13 cellular contexts compared by ENCODE assay signal in the genomic region with DNA sequence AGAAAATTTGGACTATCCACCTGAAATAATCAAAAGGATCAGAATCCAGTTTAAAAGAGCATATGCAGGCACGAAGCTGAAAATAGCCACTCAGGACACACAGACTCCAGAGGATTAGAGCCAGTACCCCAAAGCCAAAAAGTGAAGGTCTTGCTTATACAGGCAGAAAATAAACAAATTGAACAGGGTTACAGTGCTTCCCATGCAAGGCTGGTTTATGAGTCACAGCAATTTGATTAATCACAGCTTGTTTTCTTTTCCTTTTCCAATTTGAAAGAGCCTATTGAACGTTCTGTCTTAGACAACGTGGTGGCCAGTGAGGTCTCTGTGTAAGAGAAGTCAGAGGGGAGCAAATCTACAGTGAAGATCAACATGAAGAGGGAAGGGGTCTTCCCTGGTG. TPM values are rescaled to one million over a fixed set of nuclear protein-coding genes. Genes with fewer than 3 reads are reported as not detected.
DNase-seq lines count a peak whose midpoint lies in the region; ATAC-seq, FAIRE-seq and TF ChIP-seq lines count a peak whose summit lies in the region.
"Had no signal": no experiment of that assay in that cellular context is flagged by ENCODE, and none has a peak within 500 bp of the region (broad histone marks: within the 10 kb centered on the region; RNA-seq: fewer than 3 reads in every experiment).

No MANE protein-coding gene starts in this region.

- H3K27ac ChIP-seq in foreskin keratinocyte (no peak overlapping the region), small intestine (ENCODE audit: low read depth in 1 of 2, low read length in 1 of 2) (no peak overlapping the region), ascending aorta (no peak overlapping the region)
- H3K27ac ChIP-seq: KMS-11 had no signal

- H3K4me3 ChIP-seq in astrocyte of the cerebellum (ENCODE audit: low read depth, low read length): no peak overlapping the region
- no peak overlapping the region for H3K4me3 ChIP-seq in small intestine (ENCODE audit: low read depth in 1 of 2, low read length in 2 of 2)
- no peak overlapping the region for H3K4me3 ChIP-seq in ascending aorta

- no peaks in the 10 kb centered on the region for H3K9me3 ChIP-seq in small intestine (ENCODE audit: control insufficient read depth, low read depth)
- peaks cover 7 to 24% of the 10 kb centered on the region in 2 donors for H3K9me3 ChIP-seq in ascending aorta

- H3K36me3 ChIP-seq in small intestine (ENCODE audit: control insufficient read depth in 2 of 2, insufficient read depth in 2 of 2, low read length in 2 of 2) (no peaks in the 10 kb centered on the region), ascending aorta (no peaks in the 10 kb centered on the region)

- DNase-seq in HCEC 1CT (peak; percentile 49), astrocyte of the cerebellum (ENCODE audit: low read depth) (peak; percentile 36), foreskin keratinocyte (peak; percentile 8 to 34), small intestine (peak; percentile 37), SKM-1 treated with dmso at 0.1 percent for 144 hours (lab: John Stamatoyannopoulos, UW; ENCODE audit: unreplicated experiment) (no peak), RCC 7860 (ENCODE audit: low spot score) (no peak), ascending aorta (ENCODE audit: low spot score in 2 of 2) (no peak)
- no peak for DNase-seq in activated naive CD4-positive, alpha-beta T cell treated with anti-CD3 and anti-CD28 coated beads, Interleukin-2, amount 10 ng/mL, durations not matched to agents 7 days and 5 days
- DNase-seq: CD4-positive, alpha-beta memory T cell had no signal

- no peaks in the 10 kb centered on the region for H3K36me3 Mint-ChIP-seq in activated naive CD4-positive, alpha-beta T cell treated with anti-CD3 and anti-CD28 coated beads, Interleukin-2, amount 10 ng/mL, durations not matched to agents 7 days and 5 days

- H3K27ac Mint-ChIP-seq in activated naive CD4-positive, alpha-beta T cell treated with anti-CD3 and anti-CD28 coated beads, Interleukin-2, amount 10 ng/mL, durations not matched to agents 7 days and 5 days: no peak overlapping the region
- H3K27ac Mint-ChIP-seq: CD4-positive, alpha-beta memory T cell; endodermal cell had no signal

- H3K4me3 Mint-ChIP-seq in activated naive CD4-positive, alpha-beta T cell treated with anti-CD3 and anti-CD28 coated beads, Interleukin-2, amount 10 ng/mL, durations not matched to agents 7 days and 5 days: no peak overlapping the region
- H3K4me3 Mint-ChIP-seq: CD4-positive, alpha-beta memory T cell; endodermal cell had no signal

- FAIRE-seq in small intestine (lab: Jason Lieb, UNC) (no peak), RCC 7860 (lab: Jason Lieb, UNC) (no peak)

- intact Hi-C loops in ascending aorta (cut with DNase I): no loop called here

- CTCF ChIA-PET in activated naive CD4-positive, alpha-beta T cell treated with anti-CD3 and anti-CD28 coated beads, Interleukin-2, amount 10 ng/mL, durations not matched to agents 7 days and 5 days (lab: Charles Lee): no interaction called here

- H3K27me3 ChIP-seq in foreskin keratinocyte (no peaks in the 10 kb centered on the region), small intestine (ENCODE audit: control insufficient read depth in 2 of 2, insufficient read depth in 2 of 2, low read length in 2 of 2) (no peaks in the 10 kb centered on the region), ascending aorta (no peaks in the 10 kb centered on the region)

- peaks cover 9% of the 10 kb centered on the region for H3K9me3 Mint-ChIP-seq in activated naive CD4-positive, alpha-beta T cell treated with anti-CD3 and anti-CD28 coated beads, Interleukin-2, amount 10 ng/mL, durations not matched to agents 7 days and 5 days

- peaks cover 10% of the 10 kb centered on the region for H3K27me3 Mint-ChIP-seq in activated naive CD4-positive, alpha-beta T cell treated with anti-CD3 and anti-CD28 coated beads, Interleukin-2, amount 10 ng/mL, durations not matched to agents 7 days and 5 days

- 15 to 39% (median 36%) methylated on average over 3 of the region's 3 CpGs for WGBS in small intestine, 3 donors

- no peaks in the 10 kb centered on the region for H3K4me1 ChIP-seq in foreskin keratinocyte
- no peaks in the 10 kb centered on the region for H3K4me1 ChIP-seq in small intestine (ENCODE audit: control insufficient read depth in 2 of 2, insufficient read depth in 1 of 2, low read depth in 1 of 2, low read length in 1 of 2)
- H3K4me1 ChIP-seq in ascending aorta: peaks cover 0 to 10% of the 10 kb centered on the region in 2 donors

- in situ Hi-C loops in astrocyte of the cerebellum (cut with HindIII; ENCODE audit: low sequenced_read_pairs): no loop called here

- peak; percentile 68 for ATAC-seq in foreskin keratinocyte
- ATAC-seq: activated CD4-positive, CD25-positive, alpha-beta regulatory T cell treated with anti-CD3 and anti-CD28 coated beads, Interleukin-2, amount 50 U/mL, for 24 hours had no signal

- TF ChIP-seq CTCF in astrocyte of the cerebellum (IDR thresholded peaks at IDR 0.05; ENCODE audit: low read depth, low read length, missing control alignments): no peak
- TF ChIP-seq CTCF in foreskin keratinocyte (conservative IDR thresholded peaks at IDR 0.05): no peak
- TF ChIP-seq CTCF in ascending aorta (IDR thresholded peaks at IDR 0.05): no peak

- H3K4me1 Mint-ChIP-seq in activated naive CD4-positive, alpha-beta T cell treated with anti-CD3 and anti-CD28 coated beads, Interleukin-2, amount 10 ng/mL, durations not matched to agents 7 days and 5 days: no peaks in the 10 kb centered on the region
- H3K4me1 Mint-ChIP-seq: CD4-positive, alpha-beta memory T cell; endodermal cell had no signal

RNA-seq across cellular contexts. Expression of a gene that starts 10.2 kb away (rescaled TPM):
- not detected in 2 replicates for total RNA-seq in foreskin keratinocyte
- polyA plus RNA-seq in foreskin keratinocyte: not detected in 2 replicates
- polyA plus RNA-seq in small intestine: under 1 TPM in 1 of 3 donors, not detected in 2; 0.21 TPM
- 2.2 TPM for total RNA-seq in ascending aorta
- total RNA-seq: subcutaneous adipose tissue had no signal
- polyA plus RNA-seq: CD4-positive, alpha-beta memory T cell had no signal

RNA-seq across cellular contexts. Expression of a gene that starts 11.2 kb away (rescaled TPM):
- 0.81 and 1.1 TPM in 2 replicates for total RNA-seq in foreskin keratinocyte
- polyA plus RNA-seq in foreskin keratinocyte: 0.71 and 1.1 TPM in 2 replicates
- under 1 TPM in 2 of 3 donors, not detected in 1; 0.28 to 0.81 TPM for polyA plus RNA-seq in small intestine
- 33.5 TPM for total RNA-seq in ascending aorta
- total RNA-seq: CD4-positive, alpha-beta memory T cell; subcutaneous adipose tissue had no signal

Comparison
In these comparisons a context has a peak if more than half of its experiments do, and no peak if none do; other contexts are left out.
1. DNase-seq: peak in HCEC 1CT (single experiment), astrocyte of the cerebellum (single experiment), foreskin keratinocyte (2 of 2) and small intestine (single experiment); none in SKM-1 treated with dmso at 0.1 percent for 144 hours (single experiment), activated naive CD4-positive, alpha-beta T cell treated with anti-CD3 and anti-CD28 coated beads, Interleukin-2, amount 10 ng/mL, durations not matched to agents 7 days and 5 days (single experiment), RCC 7860 (single experiment) and ascending aorta (0 of 2).
2. RNA of a gene that starts 11.2 kb away (total RNA-seq): 33.5 TPM in ascending aorta (single experiment); 0.81 to 1.1 TPM in foreskin keratinocyte; every median in the first group is over 10 times any median in the second.